29 cellular contexts compared by ENCODE assay signal in the genomic region with DNA sequence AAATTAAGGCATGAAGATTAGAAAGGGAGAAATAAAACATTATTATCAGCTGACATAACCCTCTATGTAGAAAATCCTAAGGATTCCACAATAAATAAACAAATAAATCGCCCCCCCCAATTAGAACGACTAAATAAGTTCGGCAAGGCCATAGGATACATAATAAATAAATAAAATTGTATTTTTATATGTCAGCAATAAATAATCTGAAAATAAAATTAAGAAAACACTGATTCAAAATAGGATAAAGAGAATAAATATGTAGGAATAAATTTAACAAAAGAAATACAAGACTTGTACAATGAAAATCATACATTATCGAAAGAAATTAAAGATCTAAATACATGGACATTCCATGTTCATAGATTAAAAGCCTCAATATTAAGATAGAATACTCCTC.
"Had no signal": no experiment of that assay in that cellular context is flagged by ENCODE, and none has a peak within 500 bp of the region (broad histone marks: within the 10 kb centered on the region; RNA-seq: fewer than 3 reads in every experiment).

No MANE protein-coding gene starts in this region.

- DNase-seq: activated CD4-positive, alpha-beta memory T cell treated with anti-CD3 and anti-CD28 coated beads for 36 hours; activated CD4-positive, alpha-beta T cell treated with anti-CD3 and anti-CD28 coated beads for 36 hours; activated CD4-positive, alpha-beta T cell treated with anti-CD3 and anti-CD28 coated beads, Interleukin-2, amount 10 ng/mL, durations not matched to agents 24 days and 14 days; activated CD4-positive, CD25-positive, alpha-beta regulatory T cell; activated CD4-positive, CD25-positive, alpha-beta regulatory T cell treated with anti-CD3 and anti-CD28 coated beads, Interleukin-2, amount 50 U/mL, for 72 hours; activated CD8-positive, alpha-beta memory T cell treated with anti-CD3 and anti-CD28 coated beads, Interleukin-2, amount 10 ng/mL, durations not matched to agents 7 days and 5 days; activated CD8-positive, alpha-beta memory T cell treated with anti-CD3 and anti-CD28 coated beads, Interleukin-2, amount 50 U/mL, for 4 hours; activated CD8-positive, alpha-beta T cell treated with anti-CD3 and anti-CD28 coated beads, Interleukin-2, amount 10 ng/mL, durations not matched to agents 7 days and 5 days; activated effector memory CD4-positive, alpha-beta T cell treated with anti-CD3 and anti-CD28 coated beads, Interleukin-2, amount 50 U/mL, for 16 hours; activated naive CD4-positive, alpha-beta T cell treated with anti-CD3 and anti-CD28 coated beads for 36 hours; activated naive CD8-positive, alpha-beta T cell treated with anti-CD3 and anti-CD28 coated beads for 36 hours; activated naive CD8-positive, alpha-beta T cell treated with anti-CD3 and anti-CD28 coated beads, Interleukin-2, amount 50 U/mL, for 24 hours; activated T-cell treated with anti-CD3 and anti-CD28 coated beads, Interleukin-2, amount 50 U/mL, for 1 hour; activated T-cell treated with anti-CD3 and anti-CD28 coated beads, Interleukin-2, amount 50 U/mL, for 48 hours; adrenal gland; amygdala; aorta; body of pancreas; caudate nucleus; colonic mucosa; effector memory CD4-positive, alpha-beta T cell; endodermal cell; erythroblast; foreskin keratinocyte; heart right ventricle; T-helper 1 cell; T-helper 2 cell had no signal

- ATAC-seq: activated CD4-positive, alpha-beta T cell treated with anti-CD3 and anti-CD28 coated beads for 36 hours; activated CD8-positive, alpha-beta memory T cell treated with anti-CD3 and anti-CD28 coated beads, Interleukin-2, amount 10 ng/mL, durations not matched to agents 7 days and 5 days; activated CD8-positive, alpha-beta T cell treated with anti-CD3 and anti-CD28 coated beads, Interleukin-2, amount 10 ng/mL, durations not matched to agents 7 days and 5 days; activated naive CD8-positive, alpha-beta T cell treated with anti-CD3 and anti-CD28 coated beads, Interleukin-2, amount 50 U/mL, for 24 hours; body of pancreas; foreskin keratinocyte; gastroesophageal sphincter; heart right ventricle had no signal

- H3K4me3 ChIP-seq: adrenal gland, body of pancreas, colonic mucosa, esophagus muscularis mucosa, gastroesophageal sphincter, heart right ventricle had no signal

- H3K27me3 ChIP-seq: adrenal gland, body of pancreas, colonic mucosa, esophagus muscularis mucosa, foreskin keratinocyte, gastroesophageal sphincter, heart right ventricle had no signal

- H3K9me3 ChIP-seq: adrenal gland, body of pancreas, colonic mucosa, esophagus muscularis mucosa, gastroesophageal sphincter, heart right ventricle had no signal

- H3K36me3 ChIP-seq: adrenal gland, colonic mucosa had no signal

- H3K4me1 ChIP-seq: colonic mucosa, foreskin keratinocyte had no signal

- H3K27ac ChIP-seq: adrenal gland, body of pancreas, colonic mucosa, esophagus muscularis mucosa, foreskin keratinocyte, gastroesophageal sphincter, heart right ventricle had no signal
